Comparison of ENCODE assay signal across 1 cellular context in genomic region chr10:34491666-34492065, GRCh38.
TF ChIP-seq lines count a peak whose summit lies in the region.

No MANE protein-coding gene starts in this region.

TF ChIP-seq in GM23338, 12 proteins besides CTCF, POLR2A, EP300 and RAD21:
- TF ChIP-seq REST (IDR thresholded peaks at IDR 0.05; ENCODE audit: unreplicated experiment) (no peak), ZNF462 (CRISPR knock-in tag; IDR thresholded peaks at IDR 0.05) (no peak), NANOG (IDR thresholded peaks at IDR 0.05; ENCODE audit: borderline replicate concordance) (no peak), JUNB (IDR thresholded peaks at IDR 0.05; ENCODE audit: unreplicated experiment) (no peak)
